Comparison of ENCODE assay signal across 9 cellular contexts in genomic region chr1:208189183-208189582, GRCh38. TPM values are rescaled to one million over a fixed set of nuclear protein-coding genes. Genes with fewer than 3 reads are reported as not detected.
DNase-seq lines count a peak whose midpoint lies in the region; ATAC-seq lines count a peak whose summit lies in the region.
"Had no signal": no experiment of that assay in that cellular context is flagged by ENCODE, and none has a peak within 500 bp of the region (broad histone marks: within the 10 kb centered on the region; RNA-seq: fewer than 3 reads in every experiment).

No MANE protein-coding gene starts in this region.

- peaks cover 11% of the 10 kb centered on the region for H3K4me1 Mint-ChIP-seq in activated T-cell treated with anti-CD3 and anti-CD28 coated beads, Interleukin-2, amount 50 U/mL, for 24 hours (ENCODE audit: low read depth)

- peaks cover 9% of the 10 kb centered on the region for H3K27me3 Mint-ChIP-seq in activated T-cell treated with anti-CD3 and anti-CD28 coated beads, Interleukin-2, amount 50 U/mL, for 24 hours

- H3K36me3 Mint-ChIP-seq in activated T-cell treated with anti-CD3 and anti-CD28 coated beads, Interleukin-2, amount 50 U/mL, for 24 hours (ENCODE audit: low read depth) = no peaks in the 10 kb centered on the region

- H3K27ac Mint-ChIP-seq in activated T-cell treated with anti-CD3 and anti-CD28 coated beads, Interleukin-2, amount 50 U/mL, for 24 hours = no peak overlapping the region

- H3K4me3 Mint-ChIP-seq in activated T-cell treated with anti-CD3 and anti-CD28 coated beads, Interleukin-2, amount 50 U/mL, for 24 hours = no peak overlapping the region

- in situ Hi-C loops in KBM-7 (cut with MboI; ENCODE audit: low pct_unique_long_range_greater_than_20kb, low sequenced_read_pairs) = no loop called here

- no peaks in the 10 kb centered on the region for H3K9me3 Mint-ChIP-seq in activated T-cell treated with anti-CD3 and anti-CD28 coated beads, Interleukin-2, amount 50 U/mL, for 24 hours

- peak; percentile 7 for DNase-seq in NCI-H2029 (lab: John Stamatoyannopoulos, UW)
- DNase-seq in NCI-H2029 treated with DMSO at 0.1 percent for 48 hours (lab: John Stamatoyannopoulos, UW) = no peak
- peak; percentile 69 for DNase-seq in KBM-7
- peak; percentile 71 for DNase-seq in myocyte (ENCODE audit: low read depth)
- DNase-seq in HT-29 (ENCODE audit: low spot score) = no peak
- DNase-seq in NCI-H1417 treated with DMSO at 0.1 percent for 48 hours (lab: John Stamatoyannopoulos, UW) = no peak
- DNase-seq in activated T-cell treated with anti-CD3 and anti-CD28 coated beads, Interleukin-2, amount 50 U/mL, for 24 hours = no peak

- ATAC-seq in GM21529 (IDR thresholded peaks at IDR 0.05; ENCODE audit: unreplicated experiment) = peak; percentile 47
- ATAC-seq: foreskin keratinocyte had no signal

RNA-seq across cellular contexts. Expression of gene PLXNA2, which starts 55.0 kb away (rescaled TPM):
- 8.6 TPM in 2 replicates for total RNA-seq in myocyte
- 6.6 TPM for polyA plus RNA-seq in myocyte (2012)
- 21.1 and 25.5 TPM in 2 replicates for total RNA-seq in HT-29 (2014; rRNA removed; shearing (Covaris generic))

Comparison
In these comparisons a context has a peak if more than half of its experiments do, and no peak if none do; other contexts are left out.
1. DNase-seq: peak in NCI-H2029 (single experiment), KBM-7 (single experiment) and myocyte (single experiment); none in NCI-H2029 treated with DMSO at 0.1 percent for 48 hours (single experiment), HT-29 (single experiment), NCI-H1417 treated with DMSO at 0.1 percent for 48 hours (single experiment) and activated T-cell treated with anti-CD3 and anti-CD28 coated beads, Interleukin-2, amount 50 U/mL, for 24 hours (single experiment).